Comparison of ENCODE assay signal across 25 cellular contexts in genomic region chr18:67726882-67727281, GRCh38.
A peak's percentile ranks its signal among the peaks of the same experiment; 100 is the strongest.
DNase-seq lines count a peak whose midpoint lies in the region; ATAC-seq and TF ChIP-seq lines count a peak whose summit lies in the region.
"Had no signal": no experiment of that assay in that cellular context is flagged by ENCODE, and none has a peak within 500 bp of the region (broad histone marks: within the 10 kb centered on the region; RNA-seq: fewer than 3 reads in every experiment).

No MANE protein-coding gene starts in this region.

- no peaks in the 10 kb centered on the region for H3K79me2 ChIP-seq in KMS-11 (ENCODE audit: insufficient read depth, low read depth)
- H3K79me2 ChIP-seq in mesendoderm (ENCODE audit: control insufficient read depth, insufficient read depth, low read length), result no peaks in the 10 kb centered on the region

- peak overlapping the region; percentile 41; the same call in 1 of the 2 replicates for H3K27ac ChIP-seq in KMS-11
- H3K27ac ChIP-seq in mesendoderm (ENCODE audit: low read depth, low read length), result no peak overlapping the region
- H3K27ac ChIP-seq: 22Rv1, GM23248, SJSA1 had no signal

- no peaks in the 10 kb centered on the region for H3K27me3 ChIP-seq in KMS-11 (ENCODE audit: insufficient read depth, low read depth)
- no peaks in the 10 kb centered on the region for H3K27me3 ChIP-seq in mesendoderm (ENCODE audit: insufficient read depth, low read length, poor library complexity)
- H3K27me3 ChIP-seq: BE2C, SJSA1 had no signal

- no peak overlapping the region for H3K9ac ChIP-seq in KMS-11
- no peak overlapping the region for H3K9ac ChIP-seq in mesendoderm (ENCODE audit: low read length)
- H3K9ac ChIP-seq: GM23248 had no signal

- H2AK5ac ChIP-seq in mesendoderm (ENCODE audit: low read length), result no peak overlapping the region

- H3K4me3 ChIP-seq in KMS-11 (IDR thresholded peaks at IDR 0.05; ENCODE audit: insufficient read depth, low read depth, low read length) (no peak overlapping the region), mesendoderm (ENCODE audit: low read length) (no peak overlapping the region)
- H3K4me3 ChIP-seq: GM23248, SJSA1 had no signal

- H3K23ac ChIP-seq in mesendoderm (ENCODE audit: low read length), result no peak overlapping the region

- H3K4me2 ChIP-seq in KMS-11 (peak overlapping the region; percentile 11; the same call in 1 of the 2 replicates), mesendoderm (ENCODE audit: low read length) (no peak overlapping the region)

- peak; percentile 67 for ATAC-seq in GM18511 (IDR thresholded peaks at IDR 0.05; ENCODE audit: unreplicated experiment)

- H4K8ac ChIP-seq in mesendoderm (ENCODE audit: low read depth, low read length), result no peak overlapping the region

- H2BK120ac ChIP-seq in mesendoderm (ENCODE audit: low read depth, low read length), result no peak overlapping the region

- H4K20me1 ChIP-seq in KMS-11 (ENCODE audit: insufficient read depth), result no peaks in the 10 kb centered on the region

- peak; percentile 14 for DNase-seq in DMS 273 (lab: John Stamatoyannopoulos, UW; ENCODE audit: unreplicated experiment)
- DNase-seq in DMS 273 treated with DMSO at 0.1 percent for 48 hours (lab: John Stamatoyannopoulos, UW), result no peak
- DNase-seq in cerebellar cortex (ENCODE audit: low spot score), result peak; percentile 29
- no peak for DNase-seq in D341Med (ENCODE audit: low spot score)
- no peak for DNase-seq in mesendoderm
- DNase-seq in LoVo (ENCODE audit: low spot score), result no peak
- DNase-seq: BE2C; CD8-positive, alpha-beta memory T cell; DMS79; EL; GM23248; H7; NCI-H1092 treated with DMSO at 0.1 percent for 48 hours; NCI-H1436; NCI-H1930; NCI-H2107; NCI-H446 treated with DMSO at 0.1 percent for 48 hours; NCI-H774; Right ventricle myocardium superior; RPMI8226; T-helper 2 cell had no signal

- H3K36me3 ChIP-seq in KMS-11 (ENCODE audit: insufficient read depth), result no peaks in the 10 kb centered on the region
- no peaks in the 10 kb centered on the region for H3K36me3 ChIP-seq in mesendoderm (ENCODE audit: control insufficient read depth, insufficient read depth, low read length)
- H3K36me3 ChIP-seq: BE2C, SJSA1 had no signal

- no peak overlapping the region for H3K18ac ChIP-seq in mesendoderm (ENCODE audit: low read length)

- H3K4ac ChIP-seq in mesendoderm (ENCODE audit: low read depth, low read length), result no peak overlapping the region

- H3K4me1 ChIP-seq in KMS-11 (ENCODE audit: low read depth, poor library complexity, severe bottlenecking) (peaks cover 9% of the 10 kb centered on the region), mesendoderm (ENCODE audit: control insufficient read depth, low read depth, low read length) (no peaks in the 10 kb centered on the region)
- H3K4me1 ChIP-seq: BE2C had no signal

- TF ChIP-seq CTCF in KMS-11 (conservative IDR thresholded peaks at IDR 0.05; ENCODE audit: low read depth, low read length), result no peak

- H2BK15ac ChIP-seq in mesendoderm (replicated peaks; ENCODE audit: low read depth), result no peak overlapping the region

- H3K79me1 ChIP-seq in mesendoderm (ENCODE audit: low read length), result no peaks in the 10 kb centered on the region

- no peak overlapping the region for H2BK5ac ChIP-seq in mesendoderm (ENCODE audit: low read length)

- WGBS in mesendoderm (ENCODE audit: extremely low coverage, insufficient coverage, low lambda C conversion rate), result no CpG with 5 or more reads among the region's 2 CpGs

- no peak overlapping the region for H4K5ac ChIP-seq in mesendoderm (ENCODE audit: low read length)

- H3K56ac ChIP-seq in mesendoderm (ENCODE audit: low read length), result no peak overlapping the region

- peak overlapping the region; percentile 58; the same call in 1 of the 2 replicates for H2AFZ ChIP-seq in KMS-11 (ENCODE audit: low read depth)
- H2AFZ ChIP-seq: GM23248 had no signal

Comparison
In these comparisons a context has a peak if more than half of its experiments do, and no peak if none do; other contexts are left out.
1. DNase-seq: peak in DMS 273 (single experiment) and cerebellar cortex (single experiment); none in DMS 273 treated with DMSO at 0.1 percent for 48 hours (single experiment), D341Med (single experiment), mesendoderm (single experiment) and LoVo (single experiment).